9 cellular contexts compared by ENCODE assay signal in the genomic region with DNA sequence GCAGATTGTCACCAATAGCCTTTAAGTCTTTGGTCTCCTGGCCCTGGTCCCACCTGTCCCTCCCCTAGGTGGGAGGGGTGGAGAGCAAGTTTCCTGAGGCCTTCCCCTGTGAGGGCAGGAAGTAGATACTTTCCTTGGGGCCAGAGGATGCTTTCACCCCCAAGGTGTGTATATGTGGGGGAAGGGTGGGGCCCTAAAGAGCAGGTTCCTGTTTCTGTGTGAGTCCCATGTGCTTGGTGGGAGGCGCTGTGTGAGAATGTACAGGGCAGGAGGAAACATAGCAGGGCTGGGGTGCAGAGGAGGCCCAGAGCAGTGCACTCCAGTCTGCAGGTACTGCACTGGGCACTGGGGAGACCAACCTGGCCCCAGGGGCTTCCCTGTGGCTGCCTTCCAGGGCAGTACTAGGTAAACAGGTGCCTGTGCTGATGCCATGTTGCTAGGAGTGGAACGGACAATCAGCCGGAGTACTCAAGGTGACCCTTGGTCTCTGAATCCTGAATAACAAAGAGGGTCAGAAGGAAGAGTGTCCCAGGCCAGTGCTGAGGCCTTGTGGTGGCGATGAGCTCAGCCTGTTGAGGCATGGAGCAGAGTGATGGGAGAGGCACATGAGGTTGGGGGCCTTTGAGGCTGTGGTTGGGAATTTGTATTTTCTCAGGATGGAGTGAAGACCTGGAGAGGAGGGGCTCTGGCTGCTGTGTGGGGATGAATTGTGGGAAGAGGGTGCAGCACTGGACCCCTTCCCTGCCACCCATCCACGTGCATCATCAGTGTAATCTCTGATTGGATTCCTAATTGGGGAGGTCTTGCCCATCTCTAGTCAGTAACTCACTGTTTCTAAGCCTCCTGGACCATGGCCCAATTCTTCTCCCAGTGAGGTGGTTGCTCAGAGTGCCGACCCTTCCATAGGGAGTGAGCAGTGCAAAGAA. TPM values are rescaled to one million over a fixed set of nuclear protein-coding genes. Genes with fewer than 3 reads are reported as not detected.
A peak's percentile ranks its signal among the peaks of the same experiment; 100 is the strongest.
DNase-seq lines count a peak whose midpoint lies in the region; ATAC-seq and TF ChIP-seq lines count a peak whose summit lies in the region.
"Had no signal": no experiment of that assay in that cellular context is flagged by ENCODE, and none has a peak within 500 bp of the region (broad histone marks: within the 10 kb centered on the region; RNA-seq: fewer than 3 reads in every experiment).

No MANE protein-coding gene starts in this region.

- TF ChIP-seq CTCF in neural cell (IDR thresholded peaks at IDR 0.05; ENCODE audit: poor library complexity, severe bottlenecking), result no peak

- peak; percentile 11 for DNase-seq in dermis blood vessel endothelial cell
- DNase-seq in COLO668 (lab: John Stamatoyannopoulos, UW; ENCODE audit: unreplicated experiment), result no peak
- no peak for DNase-seq in NCI-H526 treated with DMSO at 0.1 percent for 48 hours (lab: John Stamatoyannopoulos, UW)

- H3K9me3 ChIP-seq in neural cell (ENCODE audit: low read length), result no peaks in the 10 kb centered on the region

- no peak overlapping the region for H2AFZ ChIP-seq in neural cell (ENCODE audit: low read depth, low read length)

- TF ChIP-seq POLR2A in GM18505 (IDR thresholded peaks at IDR 0.05; ENCODE audit: borderline replicate concordance, extremely low read depth, insufficient read depth, insufficient read length), result no peak

- H3K9me2 ChIP-seq in neural cell (ENCODE audit: insufficient read depth, low read length), result no peaks in the 10 kb centered on the region

- no peak for TF ChIP-seq EP300 in neural cell (conservative IDR thresholded peaks at IDR 0.05; ENCODE audit: poor library complexity, severe bottlenecking)

- peaks cover 72% of the 10 kb centered on the region for H3K79me2 ChIP-seq in neural cell (replicated peaks; ENCODE audit: insufficient read depth, low read length)

- H3K4me3 Mint-ChIP-seq in T-helper 1 cell treated with Interleukin-12 subunit alpha and Interleukin-12 subunit beta and Interleukin-4 antibody, amounts not matched to agents 30 μg/mL and 1 μg/mL, for 36 hours, result peak overlapping the region; percentile 83

- no peak overlapping the region for H3K27ac ChIP-seq in neural cell (ENCODE audit: low read length)
- H3K27ac ChIP-seq: KMS-11 had no signal

- H3K27ac Mint-ChIP-seq in T-helper 1 cell treated with Interleukin-12 subunit alpha and Interleukin-12 subunit beta and Interleukin-4 antibody, amounts not matched to agents 30 μg/mL and 1 μg/mL, for 36 hours, result peak overlapping the region; percentile 96

- H3K9ac ChIP-seq in neural cell (ENCODE audit: low read length), result no peak overlapping the region
- H3K9ac ChIP-seq: KMS-11 had no signal

- H3K4me3 ChIP-seq in neural cell (ENCODE audit: low read length), result peak overlapping the region; percentile 92

- H3K27me3 ChIP-seq in neural cell (ENCODE audit: insufficient read depth, low read depth, low read length), result no peaks in the 10 kb centered on the region

- peaks cover 3% of the 10 kb centered on the region for H3K36me3 ChIP-seq in neural cell (ENCODE audit: insufficient read depth, low read length)

- ATAC-seq in GM19351 (IDR thresholded peaks at IDR 0.05; ENCODE audit: unreplicated experiment), result peak; percentile 47
- ATAC-seq in HG02885 (IDR thresholded peaks at IDR 0.05; ENCODE audit: poor library complexity, unreplicated experiment), result no peak
- no peak for ATAC-seq in GM18505 (IDR thresholded peaks at IDR 0.05; ENCODE audit: unreplicated experiment)

- peaks cover 10% of the 10 kb centered on the region for H4K20me1 ChIP-seq in neural cell (ENCODE audit: insufficient read depth)

- no peaks in the 10 kb centered on the region for H3K27me3 Mint-ChIP-seq in T-helper 1 cell treated with Interleukin-12 subunit alpha and Interleukin-12 subunit beta and Interleukin-4 antibody, amounts not matched to agents 30 μg/mL and 1 μg/mL, for 36 hours (ENCODE audit: low read depth)

- peaks cover 48% of the 10 kb centered on the region for H3K36me3 Mint-ChIP-seq in T-helper 1 cell treated with Interleukin-12 subunit alpha and Interleukin-12 subunit beta and Interleukin-4 antibody, amounts not matched to agents 30 μg/mL and 1 μg/mL, for 36 hours (ENCODE audit: low read depth)

- H3K4me2 ChIP-seq in neural cell (ENCODE audit: low read length), result peak overlapping the region; percentile 17
- H3K4me2 ChIP-seq: KMS-11 had no signal

- no peak for TF ChIP-seq RAD21 in neural cell (conservative IDR thresholded peaks at IDR 0.05)

- H3K4me1 Mint-ChIP-seq in T-helper 1 cell treated with Interleukin-12 subunit alpha and Interleukin-12 subunit beta and Interleukin-4 antibody, amounts not matched to agents 30 μg/mL and 1 μg/mL, for 36 hours (ENCODE audit: low read depth), result peaks cover 68% of the 10 kb centered on the region

- no peaks in the 10 kb centered on the region for H3F3A ChIP-seq in neural cell (ENCODE audit: insufficient read depth, low read length, poor library complexity, severe bottlenecking)

- no peaks in the 10 kb centered on the region for H3K9me3 Mint-ChIP-seq in T-helper 1 cell treated with Interleukin-12 subunit alpha and Interleukin-12 subunit beta and Interleukin-4 antibody, amounts not matched to agents 30 μg/mL and 1 μg/mL, for 36 hours

TF ChIP-seq in neural cell, 6 proteins besides CTCF, POLR2A, EP300 and RAD21:
- TF ChIP-seq EZH2 (IDR thresholded peaks at IDR 0.05; ENCODE audit: borderline replicate concordance, insufficient read depth, low read length, poor library complexity, severe bottlenecking) (no peak), SMC3 (conservative IDR thresholded peaks at IDR 0.05; ENCODE audit: poor library complexity) (no peak), TAF1 (IDR thresholded peaks at IDR 0.05; ENCODE audit: low read depth) (no peak), POLR2AphosphoS5 (IDR thresholded peaks at IDR 0.05) (no peak), MXI1 (conservative IDR thresholded peaks at IDR 0.05; ENCODE audit: poor library complexity, severe bottlenecking) (no peak)
- TF ChIP-seq, protein P1, sequence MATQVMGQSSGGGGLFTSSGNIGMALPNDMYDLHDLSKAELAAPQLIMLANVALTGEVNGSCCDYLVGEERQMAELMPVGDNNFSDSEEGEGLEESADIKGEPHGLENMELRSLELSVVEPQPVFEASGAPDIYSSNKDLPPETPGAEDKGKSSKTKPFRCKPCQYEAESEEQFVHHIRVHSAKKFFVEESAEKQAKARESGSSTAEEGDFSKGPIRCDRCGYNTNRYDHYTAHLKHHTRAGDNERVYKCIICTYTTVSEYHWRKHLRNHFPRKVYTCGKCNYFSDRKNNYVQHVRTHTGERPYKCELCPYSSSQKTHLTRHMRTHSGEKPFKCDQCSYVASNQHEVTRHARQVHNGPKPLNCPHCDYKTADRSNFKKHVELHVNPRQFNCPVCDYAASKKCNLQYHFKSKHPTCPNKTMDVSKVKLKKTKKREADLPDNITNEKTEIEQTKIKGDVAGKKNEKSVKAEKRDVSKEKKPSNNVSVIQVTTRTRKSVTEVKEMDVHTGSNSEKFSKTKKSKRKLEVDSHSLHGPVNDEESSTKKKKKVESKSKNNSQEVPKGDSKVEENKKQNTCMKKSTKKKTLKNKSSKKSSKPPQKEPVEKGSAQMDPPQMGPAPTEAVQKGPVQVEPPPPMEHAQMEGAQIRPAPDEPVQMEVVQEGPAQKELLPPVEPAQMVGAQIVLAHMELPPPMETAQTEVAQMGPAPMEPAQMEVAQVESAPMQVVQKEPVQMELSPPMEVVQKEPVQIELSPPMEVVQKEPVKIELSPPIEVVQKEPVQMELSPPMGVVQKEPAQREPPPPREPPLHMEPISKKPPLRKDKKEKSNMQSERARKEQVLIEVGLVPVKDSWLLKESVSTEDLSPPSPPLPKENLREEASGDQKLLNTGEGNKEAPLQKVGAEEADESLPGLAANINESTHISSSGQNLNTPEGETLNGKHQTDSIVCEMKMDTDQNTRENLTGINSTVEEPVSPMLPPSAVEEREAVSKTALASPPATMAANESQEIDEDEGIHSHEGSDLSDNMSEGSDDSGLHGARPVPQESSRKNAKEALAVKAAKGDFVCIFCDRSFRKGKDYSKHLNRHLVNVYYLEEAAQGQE (IDR thresholded peaks at IDR 0.05; ENCODE audit: borderline replicate concordance), result no peak
TF ChIP-seq in neural cell: peak in this region for 0.

RNA-seq across cellular contexts. Expression of a gene that starts 5.1 kb away (rescaled TPM):
- 159 and 197 TPM in 2 replicates for total RNA-seq in dermis blood vessel endothelial cell
- polyA plus RNA-seq in neural cell, result 110 and 112 TPM in 2 replicates
- 112 and 117 TPM in 2 replicates for polyA minus RNA-seq in neural cell

RNA-seq across cellular contexts. Expression of a gene that starts 26.1 kb away (rescaled TPM):
- 15.6 and 21.3 TPM in 2 replicates for total RNA-seq in dermis blood vessel endothelial cell
- 66.0 and 76.2 TPM in 2 replicates for polyA plus RNA-seq in neural cell
- 25.1 and 29.5 TPM in 2 replicates for polyA minus RNA-seq in neural cell

RNA-seq across cellular contexts. Expression of a gene that starts 28.8 kb away (rescaled TPM):
- total RNA-seq in dermis blood vessel endothelial cell, result 0.68 TPM in 1 of 2 replicates, not detected in the other
- polyA plus RNA-seq in neural cell, result 1.8 and 4.0 TPM in 2 replicates
- polyA minus RNA-seq in neural cell, result not detected in 2 replicates

RNA-seq across cellular contexts. Expression of a gene that starts 46.1 kb away (rescaled TPM):
- not detected in 2 replicates for total RNA-seq in dermis blood vessel endothelial cell
- polyA plus RNA-seq in neural cell, result not detected in 2 replicates
- not detected in 2 replicates for polyA minus RNA-seq in neural cell

RNA-seq across cellular contexts. Expression of a gene that starts 53.1 kb away (rescaled TPM):
- 22.1 and 45.8 TPM in 2 replicates for total RNA-seq in dermis blood vessel endothelial cell
- 29.9 and 37.9 TPM in 2 replicates for polyA plus RNA-seq in neural cell
- polyA minus RNA-seq in neural cell, result 14.4 and 19.2 TPM in 2 replicates
